ENCODE assay signal across 18 cellular contexts in genomic region chr3:25080461-25080860, GRCh38.
"Had no signal": no experiment of that assay in that cellular context is flagged by ENCODE, and none has a peak within 500 bp of the region (broad histone marks: within the 10 kb centered on the region; RNA-seq: fewer than 3 reads in every experiment).

No MANE protein-coding gene starts in this region.

- ATAC-seq: activated T-cell treated with anti-CD3 and anti-CD28 coated beads, Interleukin-2, amount 50 U/mL, for 4 hours; left lobe of liver; naive thymus-derived CD4-positive, alpha-beta T cell; stimulated activated naive CD8-positive, alpha-beta T cell treated with anti-CD3 and anti-CD28 coated beads, Interleukin-15, Interleukin-2, amounts not matched to agents 100 U/mL and 50 U/mL, for 24 hours had no signal

- H2AFZ ChIP-seq: neural progenitor cell had no signal

- DNase-seq: activated CD4-positive, alpha-beta T cell treated with anti-CD3 and anti-CD28 coated beads for 1 hour; activated naive CD4-positive, alpha-beta T cell; activated T-cell treated with anti-CD3 and anti-CD28 coated beads, Interleukin-2, amount 50 U/mL, for 4 hours; adrenal gland; cerebellar nuclear complex; cortex of kidney; endodermal cell; foreskin fibroblast; naive thymus-derived CD4-positive, alpha-beta T cell; posterior cingulate gyrus; stimulated activated CD4-positive, alpha-beta T cell treated with anti-CD3 and anti-CD28 coated beads, Interleukin-4, amount 100 ng/mL, for 4 hours; stimulated activated naive CD8-positive, alpha-beta T cell treated with anti-CD3 and anti-CD28 coated beads, Interleukin-15, Interleukin-2, amounts not matched to agents 100 U/mL and 50 U/mL, for 24 hours; T-helper 1 cell; upper lobe of left lung had no signal

- H3K9me3 ChIP-seq: adrenal gland, upper lobe of left lung had no signal

- H3K27ac ChIP-seq: adrenal gland, epithelial cell of prostate, neural progenitor cell, upper lobe of left lung had no signal

- H3K4me3 ChIP-seq: adrenal gland, lung, neural progenitor cell, upper lobe of left lung had no signal

- H3K36me3 ChIP-seq: adrenal gland, neural progenitor cell, upper lobe of left lung had no signal

- H3K27me3 ChIP-seq: adrenal gland, neural progenitor cell, upper lobe of left lung had no signal

- H3K4me1 ChIP-seq: adrenal gland, upper lobe of left lung had no signal

- H3K4me2 ChIP-seq: neural progenitor cell had no signal

- H3K9ac ChIP-seq: neural progenitor cell had no signal
